Comparison of ENCODE assay signal across 8 cellular contexts in genomic region chr1:160997323-160998038, GRCh38. TPM values are rescaled to one million over a fixed set of nuclear protein-coding genes. Genes with fewer than 3 reads are reported as not detected.
DNase-seq lines count a peak whose midpoint lies in the region; ATAC-seq, FAIRE-seq and TF ChIP-seq lines count a peak whose summit lies in the region.

No MANE protein-coding gene starts in this region.

- POLR2A ChIA-PET in A673 (lab: Charles Lee; ENCODE audit: low non-redundant PET), result no interaction called here
- POLR2A ChIA-PET in naive thymus-derived CD4-positive, alpha-beta T cell (lab: Charles Lee), result interaction anchor here (0.6 to 2.1 kb wide), 10 partner anchors 9 to 156 kb away, joined by 3 to 17 read pairs (median 4); partner anchors contain the start of genes ARHGAP30, F11R, KLHDC9 and UFC1

- intact Hi-C loops in A673 (cut with micrococcal nuclease; ENCODE audit: unreplicated experiment) (loop anchor here (1.0 to 10.0 kb wide), 3 partner anchors 100 to 377 kb away; no protein-coding TSS in a partner anchor), esophagus muscularis mucosa (cut with DNase I) (loop anchor here (5.0 kb wide), 1 partner anchor 100 kb away; the partner anchor contains the start of gene KLHDC9), tibial artery (cut with DNase I; ENCODE audit: low total_unique reads) (loop anchor here (10.0 kb wide), 1 partner anchor 97 kb away; the partner anchor contains the start of gene KLHDC9)
- intact Hi-C loops in naive thymus-derived CD4-positive, alpha-beta T cell (cut with micrococcal nuclease), result loop anchor here (1.0 to 2.0 kb wide), 7 partner anchors 15 to 385 kb away; partner anchors contain the start of gene USF1 (in 1 of the 2)

- no peak overlapping the region for H3K4me3 ChIP-seq in A673 (ENCODE audit: low read depth, low read length, poor library complexity, severe bottlenecking)
- no peak overlapping the region for H3K4me3 ChIP-seq in esophagus muscularis mucosa
- H3K4me3 ChIP-seq in naive thymus-derived CD4-positive, alpha-beta T cell (ENCODE audit: low read length), result no peak overlapping the region
- H3K4me3 ChIP-seq in tibial artery, result no peak overlapping the region

- H3K36me3 Mint-ChIP-seq in naive thymus-derived CD4-positive, alpha-beta T cell, result peaks cover 1 to 41% (median 10%) of the 10 kb centered on the region in 5 donors

- CTCF ChIA-PET in A673 (lab: Charles Lee), result interaction anchor here (0.5 to 1.2 kb wide), 9 partner anchors 9 to 679 kb away, joined by 3 to 17 read pairs (median 4); partner anchors contain the start of gene KLHDC9
- CTCF ChIA-PET in naive thymus-derived CD4-positive, alpha-beta T cell (lab: Charles Lee), result interaction anchor here (0.6 to 7.8 kb wide), 23 partner anchors 9 to 621 kb away, joined by 3 to 123 read pairs (median 4); partner anchors contain the start of genes ARHGAP30, DEDD, F11R and KLHDC9

- H3K27ac Mint-ChIP-seq in naive thymus-derived CD4-positive, alpha-beta T cell, result peak overlapping the region in 8 of 9 donors; percentile 3 to 74 (median 44)

- H3K4me3 Mint-ChIP-seq in naive thymus-derived CD4-positive, alpha-beta T cell, result no peak overlapping the region

- H3K9me3 ChIP-seq in A673 (ENCODE audit: low read depth, low read length, poor library complexity, severe bottlenecking) (no peaks in the 10 kb centered on the region), esophagus muscularis mucosa (no peaks in the 10 kb centered on the region), tibial artery (no peaks in the 10 kb centered on the region)
- H3K9me3 ChIP-seq in naive thymus-derived CD4-positive, alpha-beta T cell (ENCODE audit: control insufficient read depth in 2 of 3, low read length in 3 of 3), result no peaks in the 10 kb centered on the region

- peak; percentile 90 for FAIRE-seq in GM12892 (lab: Jason Lieb, UNC)

- H3K36me3 ChIP-seq in A673 (ENCODE audit: insufficient read depth, low read length, poor library complexity, severe bottlenecking) (no peaks in the 10 kb centered on the region), esophagus muscularis mucosa (peaks cover 0 to 28% (median 21%) of the 10 kb centered on the region in 4 donors), tibial artery (peaks cover 0 to 34% (median 0%) of the 10 kb centered on the region in 3 donors)
- peaks cover 0 to 33% (median 12%) of the 10 kb centered on the region in 3 experiments for H3K36me3 ChIP-seq in naive thymus-derived CD4-positive, alpha-beta T cell (ENCODE audit: control insufficient read depth in 2 of 3, insufficient read depth in 3 of 3, low read length in 3 of 3)

- no peak for TF ChIP-seq EP300 in esophagus muscularis mucosa (IDR thresholded peaks at IDR 0.05)

- peaks cover 6 to 14% (median 11%) of the 10 kb centered on the region in 7 donors for H3K4me1 Mint-ChIP-seq in naive thymus-derived CD4-positive, alpha-beta T cell

- no peaks in the 10 kb centered on the region for H3K9me3 Mint-ChIP-seq in naive thymus-derived CD4-positive, alpha-beta T cell

- ATAC-seq in naive thymus-derived CD4-positive, alpha-beta T cell, result peak; percentile 80
- ATAC-seq in HG02610 (IDR thresholded peaks at IDR 0.05; ENCODE audit: unreplicated experiment), result no peak

- TF ChIP-seq CTCF in A673 (conservative IDR thresholded peaks at IDR 0.05; ENCODE audit: low read depth, low read length), result peak; percentile 67
- peak; percentile 24 to 54 (median 25) for TF ChIP-seq CTCF in esophagus muscularis mucosa (IDR thresholded peaks at IDR 0.05)
- peak; percentile 23 to 26 for TF ChIP-seq CTCF in tibial artery (IDR thresholded peaks at IDR 0.05)

- WGBS in esophagus muscularis mucosa, result 88% methylated on average over 1 of the region's 1 CpG

- H3K4me1 ChIP-seq in A673 (ENCODE audit: insufficient read depth, low read length, poor library complexity, severe bottlenecking) (no peaks in the 10 kb centered on the region), esophagus muscularis mucosa (peaks cover 0 to 10% (median 0%) of the 10 kb centered on the region in 4 donors), tibial artery (no peaks in the 10 kb centered on the region)
- H3K4me1 ChIP-seq in naive thymus-derived CD4-positive, alpha-beta T cell (ENCODE audit: control insufficient read depth in 2 of 2, insufficient read depth in 2 of 2, low read length in 2 of 2), result no peaks in the 10 kb centered on the region

- peak; percentile 70 for DNase-seq in A673 (ENCODE audit: low spot score)
- DNase-seq in GM12892 (ENCODE audit: insufficient read length), result no peak
- DNase-seq in NCI-H526 (lab: John Stamatoyannopoulos, UW), result peak; percentile 34 to 53
- DNase-seq in activated T-cell treated with anti-CD3 and anti-CD28 coated beads for 4 hours, result peak; percentile 27
- no peak for DNase-seq in esophagus muscularis mucosa (ENCODE audit: extremely low spot score)
- DNase-seq in naive thymus-derived CD4-positive, alpha-beta T cell, result peak in 8 of 9 donors; percentile 14 to 52 (median 44)
- peak in 1 of 2 donors; percentile 61 for DNase-seq in tibial artery

- no peaks in the 10 kb centered on the region for H3K27me3 Mint-ChIP-seq in naive thymus-derived CD4-positive, alpha-beta T cell

- no peaks in the 10 kb centered on the region for H3K27me3 ChIP-seq in A673 (replicated peaks; ENCODE audit: insufficient read depth, low read depth, low read length, poor library complexity)
- H3K27me3 ChIP-seq in esophagus muscularis mucosa, result no peaks in the 10 kb centered on the region
- no peaks in the 10 kb centered on the region for H3K27me3 ChIP-seq in naive thymus-derived CD4-positive, alpha-beta T cell (ENCODE audit: control insufficient read depth in 2 of 2, insufficient read depth in 2 of 2, low read length in 2 of 2)
- no peaks in the 10 kb centered on the region for H3K27me3 ChIP-seq in tibial artery

- H3K27ac ChIP-seq in A673 (ENCODE audit: low read depth, low read length, poor library complexity, severe bottlenecking) (no peak overlapping the region), esophagus muscularis mucosa (replicated peaks in 1 of 4) (peak overlapping the region in 3 of 4 donors; percentile 5 to 58 (median 48)), tibial artery (no peak overlapping the region)
- no peak overlapping the region for H3K27ac ChIP-seq in naive thymus-derived CD4-positive, alpha-beta T cell (ENCODE audit: low read depth, low read length)

- no TSS peak for BruUV-seq in A673 (replicated peaks; lab: Mats Ljungman, UMichigan)

- no peak for TF ChIP-seq POLR2A in GM12892 (IDR thresholded peaks at IDR 0.05; ENCODE audit: low read depth, low read length)
- no peak for TF ChIP-seq POLR2A in esophagus muscularis mucosa (IDR thresholded peaks at IDR 0.05; ENCODE audit: low read depth)

RNA-seq across cellular contexts. Expression of gene F11R, which starts 23.5 kb away (rescaled TPM):
- total RNA-seq in A673 (2021) (2.3 and 4.1 TPM in 2 replicates), esophagus muscularis mucosa (10 to 100 TPM in 3 of 4 donors, 1 to 10 TPM in 1; 9.1 to 17.7 (median 14.9) TPM)
- 27.0 TPM for polyA plus RNA-seq in GM12892 (2012; ENCODE audit: missing spikeins)
- 10 to 100 TPM; 11.3 to 23.7 (median 16.5) TPM for total RNA-seq in naive thymus-derived CD4-positive, alpha-beta T cell
- polyA plus RNA-seq in naive thymus-derived CD4-positive, alpha-beta T cell, result 10 to 100 TPM; 12.7 to 14.4 TPM

RNA-seq across cellular contexts. Expression of gene TSTD1, which starts 41.3 kb away (rescaled TPM):
- total RNA-seq in A673 (2021) (1.2 and 1.3 TPM in 2 replicates), esophagus muscularis mucosa (10 to 100 TPM; 19.0 to 46.5 (median 29.4) TPM)
- 100 TPM for polyA plus RNA-seq in GM12892 (2012; ENCODE audit: missing spikeins)
- total RNA-seq in naive thymus-derived CD4-positive, alpha-beta T cell, result 10 to 100 TPM; 49.8 to 84.0 (median 58.2) TPM
- 100 to 1,000 TPM; 349 to 494 TPM for polyA plus RNA-seq in naive thymus-derived CD4-positive, alpha-beta T cell

RNA-seq across cellular contexts. Expression of gene ITLN2, which starts 42.9 kb away (rescaled TPM):
- total RNA-seq in A673 (2021) (not detected in 2 replicates), esophagus muscularis mucosa (not detected)
- not detected for polyA plus RNA-seq in GM12892 (2012; ENCODE audit: missing spikeins)
- total RNA-seq in naive thymus-derived CD4-positive, alpha-beta T cell, result not detected
- not detected for polyA plus RNA-seq in naive thymus-derived CD4-positive, alpha-beta T cell

RNA-seq across cellular contexts. Expression of gene USF1, which starts 48.3 kb away (rescaled TPM):
- total RNA-seq in A673 (2021) (54.5 and 57.9 TPM in 2 replicates), esophagus muscularis mucosa (10 to 100 TPM; 36.5 to 54.2 (median 48.7) TPM)
- 37.3 TPM for polyA plus RNA-seq in GM12892 (2012; ENCODE audit: missing spikeins)
- total RNA-seq in naive thymus-derived CD4-positive, alpha-beta T cell, result 100 to 1,000 TPM in 1 of 5 experiments, 10 to 100 TPM in 4; 71.6 to 115 (median 91.7) TPM
- polyA plus RNA-seq in naive thymus-derived CD4-positive, alpha-beta T cell, result 1 to 10 TPM; 3.9 to 5.5 TPM

Comparison
In these comparisons a context has a peak if more than half of its experiments do, and no peak if none do; other contexts are left out.
1. DNase-seq: peak in A673 (single experiment), NCI-H526 (2 of 2), activated T-cell treated with anti-CD3 and anti-CD28 coated beads for 4 hours (single experiment) and naive thymus-derived CD4-positive, alpha-beta T cell (8 of 9); none in GM12892 (single experiment) and esophagus muscularis mucosa (single experiment).
2. H3K27ac ChIP-seq: peak in esophagus muscularis mucosa (3 of 4); none in A673 (single experiment), naive thymus-derived CD4-positive, alpha-beta T cell (single experiment) and tibial artery (0 of 2).
3. Peak in every context shown above with its lines, with median percentiles within 50 percentile points of each other: CTCF ChIP-seq.